ENCODE assay signal across 1 cellular context in genomic region chr17:17351901-17352781, GRCh38.
TF ChIP-seq lines count a peak whose summit lies in the region.

No MANE protein-coding gene starts in this region.

TF ChIP-seq in HepG2, 621 proteins besides CTCF, POLR2A, EP300 and RAD21 (continued from another document and continues in another):
- TF ChIP-seq ATF4 (CRISPR knock-in tag; IDR thresholded peaks at IDR 0.05) (no peak), TAF1 (CRISPR knock-in tag; IDR thresholded peaks at IDR 0.05) (peak; percentile 33; the same call in 1 of the 2 replicates), ZNF326 (CRISPR knock-in tag; IDR thresholded peaks at IDR 0.05; ENCODE audit: borderline replicate concordance) (no peak), HDAC2 (CRISPR knock-in tag; IDR thresholded peaks at IDR 0.05) (peak; percentile 29; the same call in 1 of the 2 replicates), ZBTB3 (CRISPR knock-in tag; IDR thresholded peaks at IDR 0.05; ENCODE audit: borderline replicate concordance, low read depth) (no peak), XBP1 (CRISPR knock-in tag; IDR thresholded peaks at IDR 0.05) (no peak), ZNF547 (CRISPR knock-in tag; IDR thresholded peaks at IDR 0.05) (no peak), CHD2 (IDR thresholded peaks at IDR 0.05; ENCODE audit: low read depth, low read length) (no peak), SMARCC2 (IDR thresholded peaks at IDR 0.05) (no peak), ZNF292 (CRISPR knock-in tag; IDR thresholded peaks at IDR 0.05; ENCODE audit: borderline replicate concordance, low read depth) (peak; percentile 40; the same call in 1 of the 2 replicates), SPEN (CRISPR knock-in tag; IDR thresholded peaks at IDR 0.05; ENCODE audit: low read depth) (no peak; the same call in 1 of the 2 replicates), RBFOX2 (IDR thresholded peaks at IDR 0.05; ENCODE audit: low read depth, low read length) (0 out of 2 replicates have a peak, but pooled peaks have one; percentile 38), ZNF251 (CRISPR knock-in tag; IDR thresholded peaks at IDR 0.05) (no peak), FOSL2 (CRISPR knock-in tag; IDR thresholded peaks at IDR 0.05) (peak; percentile 97), TFAP4 (IDR thresholded peaks at IDR 0.05; ENCODE audit: borderline replicate concordance, low read depth) (peak; percentile 7; the same call in 1 of the 2 replicates), MYNN (CRISPR knock-in tag; IDR thresholded peaks at IDR 0.05; ENCODE audit: low read depth) (no peak), TRIM24 (CRISPR knock-in tag; IDR thresholded peaks at IDR 0.05) (no peak), SSRP1 (CRISPR knock-in tag; IDR thresholded peaks at IDR 0.05) (no peak), ZNF260 (CRISPR knock-in tag; IDR thresholded peaks at IDR 0.05; ENCODE audit: borderline replicate concordance, low read depth) (no peak), SUZ12 (IDR thresholded peaks at IDR 0.05; ENCODE audit: low read depth, low read length) (no peak), SMAD3 (CRISPR knock-in tag; IDR thresholded peaks at IDR 0.05) (no peak), ZNF274 (CRISPR knock-in tag; IDR thresholded peaks at IDR 0.05) (no peak), XRCC5 (optimal IDR thresholded peaks at IDR 0.05; ENCODE audit: low read length) (no peak), CBX2 (IDR thresholded peaks at IDR 0.05; ENCODE audit: low read depth, low read length) (no peak), CBX2 (CRISPR knock-in tag; IDR thresholded peaks at IDR 0.05; ENCODE audit: low read depth) (no peak; the same call in 1 of the 2 replicates), RXRB (CRISPR knock-in tag; IDR thresholded peaks at IDR 0.05; ENCODE audit: borderline replicate concordance) (peak; percentile 51; the same call in 1 of the 2 replicates), RCOR2 (CRISPR knock-in tag; IDR thresholded peaks at IDR 0.05) (0 out of 2 replicates have a peak, but pooled peaks have one; percentile 25), TFE3 (CRISPR knock-in tag; IDR thresholded peaks at IDR 0.05) (0 out of 2 replicates have a peak, but pooled peaks have one; percentile 44), ZNF530 (CRISPR knock-in tag; IDR thresholded peaks at IDR 0.05; ENCODE audit: low read depth) (no peak), ATRX (CRISPR knock-in tag; IDR thresholded peaks at IDR 0.05; ENCODE audit: borderline replicate concordance) (no peak), PRDM10 (CRISPR knock-in tag; IDR thresholded peaks at IDR 0.05; ENCODE audit: low read depth) (no peak), RBM39 (IDR thresholded peaks at IDR 0.05; ENCODE audit: low read depth, low read length, poor library complexity, severe bottlenecking) (no peak)
- TF ChIP-seq, protein P1, sequence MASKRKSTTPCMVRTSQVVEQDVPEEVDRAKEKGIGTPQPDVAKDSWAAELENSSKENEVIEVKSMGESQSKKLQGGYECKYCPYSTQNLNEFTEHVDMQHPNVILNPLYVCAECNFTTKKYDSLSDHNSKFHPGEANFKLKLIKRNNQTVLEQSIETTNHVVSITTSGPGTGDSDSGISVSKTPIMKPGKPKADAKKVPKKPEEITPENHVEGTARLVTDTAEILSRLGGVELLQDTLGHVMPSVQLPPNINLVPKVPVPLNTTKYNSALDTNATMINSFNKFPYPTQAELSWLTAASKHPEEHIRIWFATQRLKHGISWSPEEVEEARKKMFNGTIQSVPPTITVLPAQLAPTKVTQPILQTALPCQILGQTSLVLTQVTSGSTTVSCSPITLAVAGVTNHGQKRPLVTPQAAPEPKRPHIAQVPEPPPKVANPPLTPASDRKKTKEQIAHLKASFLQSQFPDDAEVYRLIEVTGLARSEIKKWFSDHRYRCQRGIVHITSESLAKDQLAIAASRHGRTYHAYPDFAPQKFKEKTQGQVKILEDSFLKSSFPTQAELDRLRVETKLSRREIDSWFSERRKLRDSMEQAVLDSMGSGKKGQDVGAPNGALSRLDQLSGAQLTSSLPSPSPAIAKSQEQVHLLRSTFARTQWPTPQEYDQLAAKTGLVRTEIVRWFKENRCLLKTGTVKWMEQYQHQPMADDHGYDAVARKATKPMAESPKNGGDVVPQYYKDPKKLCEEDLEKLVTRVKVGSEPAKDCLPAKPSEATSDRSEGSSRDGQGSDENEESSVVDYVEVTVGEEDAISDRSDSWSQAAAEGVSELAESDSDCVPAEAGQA (IDR thresholded peaks at IDR 0.05; ENCODE audit: low read depth) = no peak
- TF ChIP-seq, protein P1 (CRISPR knock-in tag; IDR thresholded peaks at IDR 0.05; ENCODE audit: borderline replicate concordance) = no peak
- TF ChIP-seq, protein P2, sequence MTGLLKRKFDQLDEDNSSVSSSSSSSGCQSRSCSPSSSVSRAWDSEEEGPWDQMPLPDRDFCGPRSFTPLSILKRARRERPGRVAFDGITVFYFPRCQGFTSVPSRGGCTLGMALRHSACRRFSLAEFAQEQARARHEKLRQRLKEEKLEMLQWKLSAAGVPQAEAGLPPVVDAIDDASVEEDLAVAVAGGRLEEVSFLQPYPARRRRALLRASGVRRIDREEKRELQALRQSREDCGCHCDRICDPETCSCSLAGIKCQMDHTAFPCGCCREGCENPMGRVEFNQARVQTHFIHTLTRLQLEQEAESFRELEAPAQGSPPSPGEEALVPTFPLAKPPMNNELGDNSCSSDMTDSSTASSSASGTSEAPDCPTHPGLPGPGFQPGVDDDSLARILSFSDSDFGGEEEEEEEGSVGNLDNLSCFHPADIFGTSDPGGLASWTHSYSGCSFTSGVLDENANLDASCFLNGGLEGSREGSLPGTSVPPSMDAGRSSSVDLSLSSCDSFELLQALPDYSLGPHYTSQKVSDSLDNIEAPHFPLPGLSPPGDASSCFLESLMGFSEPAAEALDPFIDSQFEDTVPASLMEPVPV (CRISPR knock-in tag; IDR thresholded peaks at IDR 0.05) = no peak
- TF ChIP-seq, protein P3, sequence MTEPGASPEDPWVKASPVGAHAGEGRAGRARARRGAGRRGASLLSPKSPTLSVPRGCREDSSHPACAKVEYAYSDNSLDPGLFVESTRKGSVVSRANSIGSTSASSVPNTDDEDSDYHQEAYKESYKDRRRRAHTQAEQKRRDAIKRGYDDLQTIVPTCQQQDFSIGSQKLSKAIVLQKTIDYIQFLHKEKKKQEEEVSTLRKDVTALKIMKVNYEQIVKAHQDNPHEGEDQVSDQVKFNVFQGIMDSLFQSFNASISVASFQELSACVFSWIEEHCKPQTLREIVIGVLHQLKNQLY (CRISPR knock-in tag; IDR thresholded peaks at IDR 0.05) = no peak
- TF ChIP-seq, protein P4, sequence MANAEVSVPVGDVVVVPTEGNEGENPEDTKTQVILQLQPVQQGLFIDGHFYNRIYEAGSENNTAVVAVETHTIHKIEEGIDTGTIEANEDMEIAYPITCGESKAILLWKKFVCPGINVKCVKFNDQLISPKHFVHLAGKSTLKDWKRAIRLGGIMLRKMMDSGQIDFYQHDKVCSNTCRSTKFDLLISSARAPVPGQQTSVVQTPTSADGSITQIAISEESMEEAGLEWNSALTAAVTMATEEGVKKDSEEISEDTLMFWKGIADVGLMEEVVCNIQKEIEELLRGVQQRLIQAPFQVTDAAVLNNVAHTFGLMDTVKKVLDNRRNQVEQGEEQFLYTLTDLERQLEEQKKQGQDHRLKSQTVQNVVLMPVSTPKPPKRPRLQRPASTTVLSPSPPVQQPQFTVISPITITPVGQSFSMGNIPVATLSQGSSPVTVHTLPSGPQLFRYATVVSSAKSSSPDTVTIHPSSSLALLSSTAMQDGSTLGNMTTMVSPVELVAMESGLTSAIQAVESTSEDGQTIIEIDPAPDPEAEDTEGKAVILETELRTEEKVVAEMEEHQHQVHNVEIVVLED (CRISPR knock-in tag; IDR thresholded peaks at IDR 0.05; ENCODE audit: borderline replicate concordance) = no peak
- TF ChIP-seq, protein P5, sequence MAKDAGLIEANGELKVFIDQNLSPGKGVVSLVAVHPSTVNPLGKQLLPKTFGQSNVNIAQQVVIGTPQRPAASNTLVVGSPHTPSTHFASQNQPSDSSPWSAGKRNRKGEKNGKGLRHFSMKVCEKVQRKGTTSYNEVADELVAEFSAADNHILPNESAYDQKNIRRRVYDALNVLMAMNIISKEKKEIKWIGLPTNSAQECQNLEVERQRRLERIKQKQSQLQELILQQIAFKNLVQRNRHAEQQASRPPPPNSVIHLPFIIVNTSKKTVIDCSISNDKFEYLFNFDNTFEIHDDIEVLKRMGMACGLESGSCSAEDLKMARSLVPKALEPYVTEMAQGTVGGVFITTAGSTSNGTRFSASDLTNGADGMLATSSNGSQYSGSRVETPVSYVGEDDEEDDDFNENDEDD (CRISPR knock-in tag; IDR thresholded peaks at IDR 0.05; ENCODE audit: borderline replicate concordance) = peak; percentile 26; the same call in 1 of the 2 replicates
- TF ChIP-seq, protein P6, sequence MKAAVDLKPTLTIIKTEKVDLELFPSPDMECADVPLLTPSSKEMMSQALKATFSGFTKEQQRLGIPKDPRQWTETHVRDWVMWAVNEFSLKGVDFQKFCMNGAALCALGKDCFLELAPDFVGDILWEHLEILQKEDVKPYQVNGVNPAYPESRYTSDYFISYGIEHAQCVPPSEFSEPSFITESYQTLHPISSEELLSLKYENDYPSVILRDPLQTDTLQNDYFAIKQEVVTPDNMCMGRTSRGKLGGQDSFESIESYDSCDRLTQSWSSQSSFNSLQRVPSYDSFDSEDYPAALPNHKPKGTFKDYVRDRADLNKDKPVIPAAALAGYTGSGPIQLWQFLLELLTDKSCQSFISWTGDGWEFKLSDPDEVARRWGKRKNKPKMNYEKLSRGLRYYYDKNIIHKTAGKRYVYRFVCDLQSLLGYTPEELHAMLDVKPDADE (CRISPR knock-in tag; IDR thresholded peaks at IDR 0.05) = no peak
